22 cellular contexts compared by ENCODE assay signal in genomic region chr2:225074366-225074765, GRCh38.
"Had no signal": no experiment of that assay in that cellular context is flagged by ENCODE, and none has a peak within 500 bp of the region (broad histone marks: within the 10 kb centered on the region; RNA-seq: fewer than 3 reads in every experiment).

No MANE protein-coding gene starts in this region.

- H3K4me1 ChIP-seq: body of pancreas, colonic mucosa, esophagus muscularis mucosa, lower lobe of right lung, pancreas, psoas muscle, right atrium auricular region, tibial artery had no signal

- DNase-seq: activated CD4-positive, alpha-beta memory T cell treated with anti-CD3 and anti-CD28 coated beads, Interleukin-2, amount 10 ng/mL, durations not matched to agents 7 days and 5 days; activated CD4-positive, alpha-beta T cell treated with anti-CD3 and anti-CD28 coated beads for 48 hours; activated effector memory CD4-positive, alpha-beta T cell treated with Interleukin-2 at 50 U/mL for 16 hours; activated naive CD4-positive, alpha-beta T cell treated with anti-CD3 and anti-CD28 coated beads, Interleukin-2, amount 10 ng/mL, durations not matched to agents 7 days and 5 days; activated T-cell treated with anti-CD3 and anti-CD28 coated beads, Interleukin-2, amount 50 U/mL, for 72 hours; body of pancreas; colonic mucosa; dorsolateral prefrontal cortex; glutamatergic neuron; hippocampal formation; left colon; lower lobe of right lung; mesendoderm; mucosa of descending colon; nephron progenitor cell; pancreas; psoas muscle; stimulated activated CD4-positive, alpha-beta T cell treated with anti-CD3 and anti-CD28 coated beads, Interleukin-4, amount 100 ng/mL, for 4 hours; stimulated activated naive CD8-positive, alpha-beta T cell treated with anti-CD3 and anti-CD28 coated beads, Interleukin-15, amount 100 ng/mL, for 72 hours; tibial artery had no signal

- H3K27me3 ChIP-seq: body of pancreas, colonic mucosa, dorsolateral prefrontal cortex, esophagus muscularis mucosa, pancreas, right atrium auricular region, tibial artery had no signal

- H3K9me3 ChIP-seq: body of pancreas, colonic mucosa, esophagus muscularis mucosa, lower lobe of right lung, mucosa of descending colon, pancreas, psoas muscle, right atrium auricular region, tibial artery had no signal

- ATAC-seq: activated T-cell treated with anti-CD3 and anti-CD28 coated beads, Interleukin-2, amount 50 U/mL, for 72 hours; body of pancreas; left colon; mucosa of descending colon; psoas muscle; stimulated activated naive CD8-positive, alpha-beta T cell treated with anti-CD3 and anti-CD28 coated beads, Interleukin-15, amount 100 ng/mL, for 72 hours had no signal

- H3K36me3 ChIP-seq: colonic mucosa, esophagus muscularis mucosa, lower lobe of right lung, pancreas, right atrium auricular region, tibial artery had no signal

- H3K27ac ChIP-seq: body of pancreas, colonic mucosa, dorsolateral prefrontal cortex, esophagus muscularis mucosa, lower lobe of right lung, pancreas, psoas muscle, right atrium auricular region, tibial artery had no signal

- H3K4me3 ChIP-seq: body of pancreas, colonic mucosa, dorsolateral prefrontal cortex, esophagus muscularis mucosa, lower lobe of right lung, mucosa of descending colon, pancreas, psoas muscle, right atrium auricular region, tibial artery had no signal
